In genomic region chr15:74403590-74403919, GRCh38 we compare ENCODE assay signal across 13 cellular contexts. TPM values are rescaled to one million over a fixed set of nuclear protein-coding genes. Genes with fewer than 3 reads are reported as not detected.
A peak's percentile ranks its signal among the peaks of the same experiment; 100 is the strongest.
DNase-seq lines count a peak whose midpoint lies in the region; ATAC-seq and TF ChIP-seq lines count a peak whose summit lies in the region.
"Had no signal": no experiment of that assay in that cellular context is flagged by ENCODE, and none has a peak within 500 bp of the region (broad histone marks: within the 10 kb centered on the region; RNA-seq: fewer than 3 reads in every experiment).

No MANE protein-coding gene starts in this region.

- H3K36me3 Mint-ChIP-seq in activated T-helper 2 cell treated with anti-CD3 and anti-CD28 coated beads, Interferon-gamma antibody, Interleukin-2, Interleukin-4, amounts not matched to agents 10 μg/mL and 5 μg/mL and 100 μg/mL, durations not matched to agents 14 hours and 24 hours and 36 hours (ENCODE audit: low read depth) = peaks cover 21% of the 10 kb centered on the region

- no peak overlapping the region for H3K18ac ChIP-seq in trophoblast cell (ENCODE audit: low read length)

- no peak overlapping the region for H3K4ac ChIP-seq in trophoblast cell (ENCODE audit: low read depth, low read length)

- H3K79me2 ChIP-seq in trophoblast cell (ENCODE audit: control insufficient read depth, insufficient read depth, low read length, poor library complexity) = peaks cover 2% of the 10 kb centered on the region

- no peak overlapping the region for H3K4me3 ChIP-seq in trophoblast cell (ENCODE audit: low read depth, low read length)
- H3K4me3 ChIP-seq: heart right ventricle had no signal

- TF ChIP-seq CTCF in foreskin keratinocyte (conservative IDR thresholded peaks at IDR 0.05) = no peak

- no peak overlapping the region for H3K4me3 Mint-ChIP-seq in activated T-helper 2 cell treated with anti-CD3 and anti-CD28 coated beads, Interferon-gamma antibody, Interleukin-2, Interleukin-4, amounts not matched to agents 10 μg/mL and 5 μg/mL and 100 μg/mL, durations not matched to agents 14 hours and 24 hours and 36 hours (ENCODE audit: low read depth)

- no peak overlapping the region for H3K27ac ChIP-seq in trophoblast cell (ENCODE audit: low read depth, low read length)
- no peak overlapping the region for H3K27ac ChIP-seq in foreskin keratinocyte

- H2BK12ac ChIP-seq in trophoblast cell (ENCODE audit: low read length) = no peak overlapping the region

- H2BK120ac ChIP-seq in trophoblast cell (ENCODE audit: insufficient read depth, low read length, poor library complexity) = no peak overlapping the region

- ATAC-seq in HG02852 (IDR thresholded peaks at IDR 0.05; ENCODE audit: unreplicated experiment) (peak; percentile 15), foreskin keratinocyte (no peak), GM19452 (IDR thresholded peaks at IDR 0.05; ENCODE audit: unreplicated experiment) (no peak), HG03095 (IDR thresholded peaks at IDR 0.05; ENCODE audit: unreplicated experiment) (no peak)

- no peak for DNase-seq in activated T-helper 2 cell treated with anti-CD3 and anti-CD28 coated beads, Interferon-gamma antibody, Interleukin-2, Interleukin-4, amounts not matched to agents 10 μg/mL and 5 μg/mL and 100 μg/mL, durations not matched to agents 14 hours and 24 hours and 36 hours (ENCODE audit: low spot score)
- DNase-seq in trophoblast cell = no peak
- no peak for DNase-seq in foreskin keratinocyte
- DNase-seq in HuH-7 (ENCODE audit: low spot score) = no peak
- DNase-seq: cortex of kidney, midbrain, NCI-H524 had no signal

- H2AFZ ChIP-seq in trophoblast cell (ENCODE audit: insufficient read depth, low read length, poor library complexity) = no peak overlapping the region

- no peaks in the 10 kb centered on the region for H3K9me3 Mint-ChIP-seq in activated T-helper 2 cell treated with anti-CD3 and anti-CD28 coated beads, Interferon-gamma antibody, Interleukin-2, Interleukin-4, amounts not matched to agents 10 μg/mL and 5 μg/mL and 100 μg/mL, durations not matched to agents 14 hours and 24 hours and 36 hours

- no peak overlapping the region for H4K12ac ChIP-seq in trophoblast cell (ENCODE audit: low read depth, low read length)

- H2AK5ac ChIP-seq in trophoblast cell (ENCODE audit: low read length) = peak overlapping the region; percentile 20

- no peak overlapping the region for H4K91ac ChIP-seq in trophoblast cell (ENCODE audit: low read depth, low read length)

- H3K23ac ChIP-seq in trophoblast cell (ENCODE audit: low read length) = no peak overlapping the region

- H3K27ac Mint-ChIP-seq in activated T-helper 2 cell treated with anti-CD3 and anti-CD28 coated beads, Interferon-gamma antibody, Interleukin-2, Interleukin-4, amounts not matched to agents 10 μg/mL and 5 μg/mL and 100 μg/mL, durations not matched to agents 14 hours and 24 hours and 36 hours = peak overlapping the region; percentile 84

- H3K4me2 ChIP-seq in trophoblast cell (ENCODE audit: low read length) = no peak overlapping the region

- peak overlapping the region; percentile 62 for H3K9ac ChIP-seq in trophoblast cell (ENCODE audit: low read length)

- H3K79me1 ChIP-seq in trophoblast cell (ENCODE audit: low read length) = peaks cover 13% of the 10 kb centered on the region

- no peak overlapping the region for H2BK5ac ChIP-seq in trophoblast cell (ENCODE audit: low read depth, low read length, poor library complexity)

- WGBS in trophoblast cell (ENCODE audit: extremely low coverage, insufficient coverage, insufficient read length) = no CpG with 5 or more reads among the region's 10 CpGs

- H3K14ac ChIP-seq in trophoblast cell (ENCODE audit: low read length) = no peak overlapping the region

- intact Hi-C loops in activated T-helper 2 cell treated with anti-CD3 and anti-CD28 coated beads, Interferon-gamma antibody, Interleukin-2, Interleukin-4, amounts not matched to agents 10 μg/mL and 5 μg/mL and 100 μg/mL, durations not matched to agents 14 hours and 24 hours and 36 hours (cut with micrococcal nuclease) = loop anchor here (1.0 kb wide), 1 partner anchor 58 kb away; the partner anchor contains the start of gene UBL7

- H3K36me3 ChIP-seq in trophoblast cell (ENCODE audit: control insufficient read depth in 1 of 2, insufficient read depth in 2 of 2, low read length in 2 of 2) = no peaks in the 10 kb centered on the region
- H3K36me3 ChIP-seq: heart right ventricle had no signal

- peak; percentile 41 for TF ChIP-seq POLR2A in GM18526 (IDR thresholded peaks at IDR 0.05; ENCODE audit: extremely low read depth, insufficient read length)

- no peaks in the 10 kb centered on the region for H3K27me3 Mint-ChIP-seq in activated T-helper 2 cell treated with anti-CD3 and anti-CD28 coated beads, Interferon-gamma antibody, Interleukin-2, Interleukin-4, amounts not matched to agents 10 μg/mL and 5 μg/mL and 100 μg/mL, durations not matched to agents 14 hours and 24 hours and 36 hours (ENCODE audit: low read depth)

- H4K8ac ChIP-seq in trophoblast cell (ENCODE audit: low read depth, low read length) = no peak overlapping the region

- H3K9me3 ChIP-seq in trophoblast cell (ENCODE audit: insufficient read depth, low read depth, low read length) = peaks cover 7% of the 10 kb centered on the region
- H3K9me3 ChIP-seq: heart right ventricle had no signal

- H3K4me1 ChIP-seq in trophoblast cell (ENCODE audit: control insufficient read depth in 1 of 2, insufficient read depth in 2 of 2, low read length in 2 of 2) = peaks cover 20 to 26% of the 10 kb centered on the region in 2 experiments
- H3K4me1 ChIP-seq in foreskin keratinocyte = peaks cover 38% of the 10 kb centered on the region

- H3K4me1 Mint-ChIP-seq in activated T-helper 2 cell treated with anti-CD3 and anti-CD28 coated beads, Interferon-gamma antibody, Interleukin-2, Interleukin-4, amounts not matched to agents 10 μg/mL and 5 μg/mL and 100 μg/mL, durations not matched to agents 14 hours and 24 hours and 36 hours (ENCODE audit: low read depth) = peaks cover 65% of the 10 kb centered on the region

- no peaks in the 10 kb centered on the region for H3K27me3 ChIP-seq in trophoblast cell (ENCODE audit: insufficient read depth, low read length)
- H3K27me3 ChIP-seq in foreskin keratinocyte = no peaks in the 10 kb centered on the region

RNA-seq across cellular contexts. Expression of gene SEMA7A, which starts 30.2 kb away (rescaled TPM):
- 45.9 and 50.3 TPM in 2 replicates for total RNA-seq in activated T-helper 2 cell treated with anti-CD3 and anti-CD28 coated beads, Interferon-gamma antibody, Interleukin-2, Interleukin-4, amounts not matched to agents 10 μg/mL and 5 μg/mL and 100 μg/mL, durations not matched to agents 14 hours and 24 hours and 36 hours
- 135 and 149 TPM in 2 replicates for polyA plus RNA-seq in trophoblast cell (2013)
- 19.8 and 45.0 TPM in 2 replicates for total RNA-seq in foreskin keratinocyte
- polyA plus RNA-seq in foreskin keratinocyte = 14.5 and 32.3 TPM in 2 replicates

RNA-seq across cellular contexts. Expression of gene CYP11A1, which starts 36.1 kb away (rescaled TPM):
- total RNA-seq in activated T-helper 2 cell treated with anti-CD3 and anti-CD28 coated beads, Interferon-gamma antibody, Interleukin-2, Interleukin-4, amounts not matched to agents 10 μg/mL and 5 μg/mL and 100 μg/mL, durations not matched to agents 14 hours and 24 hours and 36 hours = not detected in 2 replicates
- polyA plus RNA-seq in trophoblast cell (2013) = 217 and 235 TPM in 2 replicates
- not detected in 2 replicates for total RNA-seq in foreskin keratinocyte
- 0.04 TPM in 1 of 2 replicates, not detected in the other for polyA plus RNA-seq in foreskin keratinocyte
- total RNA-seq: T-helper 1 cell treated with Interleukin-12 subunit alpha and Interleukin-12 subunit beta and Interleukin-4 antibody, amounts not matched to agents 30 ng/mL and 1 ng/mL, for 36 hours had no signal

RNA-seq across cellular contexts. Expression of gene UBL7, which starts 57.4 kb away (rescaled TPM):
- 55.3 and 59.1 TPM in 2 replicates for total RNA-seq in activated T-helper 2 cell treated with anti-CD3 and anti-CD28 coated beads, Interferon-gamma antibody, Interleukin-2, Interleukin-4, amounts not matched to agents 10 μg/mL and 5 μg/mL and 100 μg/mL, durations not matched to agents 14 hours and 24 hours and 36 hours
- polyA plus RNA-seq in trophoblast cell (2013) = 34.6 and 35.4 TPM in 2 replicates
- 55.1 and 59.7 TPM in 2 replicates for total RNA-seq in foreskin keratinocyte
- 73.0 and 77.4 TPM in 2 replicates for polyA plus RNA-seq in foreskin keratinocyte
